Comparison of ENCODE assay signal across 8 cellular contexts in genomic region chr11:119067371-119068222, GRCh38. TPM values are rescaled to one million over a fixed set of nuclear protein-coding genes. Genes with fewer than 3 reads are reported as not detected.
DNase-seq lines count a peak whose midpoint lies in the region; TF ChIP-seq lines count a peak whose summit lies in the region.

VPS11 (plus strand) TSS chr11:119067818; CDS start chr11:119067824, 6 bp downstream.

- H3K4me2 ChIP-seq in H9 (ENCODE audit: insufficient read depth, insufficient read length, low read length), result peak within 1 kb of the TSS; percentile 83

- no peak within 1 kb of the TSS for H2BK15ac ChIP-seq in H9 (ENCODE audit: low read depth, low read length)

- H4K91ac ChIP-seq in H9 (ENCODE audit: insufficient read length, low read depth, low read length), result no peak within 1 kb of the TSS

- DNase-seq in H9 (peak; percentile 97), MG63 (peak; percentile 98), SIG-M5 treated with dmso at 0.1 percent for 504 hours (lab: John Stamatoyannopoulos, UW; ENCODE audit: unreplicated experiment) (peak; percentile 97), activated gamma-delta T cell treated with Interleukin-2 at 50 U/mL for 16 hours (peak; percentile 98), fibroblast of villous mesenchyme (ENCODE audit: low read depth) (peak; percentile 97), neural crest cell (ENCODE audit: low read depth, low spot score) (peak; percentile 91)

- H4K8ac ChIP-seq in H9 (replicated peaks; ENCODE audit: insufficient read length, low read depth, low read length), result no peak within 1 kb of the TSS

- H3K27me3 ChIP-seq in H9 (ENCODE audit: insufficient read depth, low read length) (no peaks in the 10 kb centered on the region), MG63 (no peaks in the 10 kb centered on the region), stomach smooth muscle (ENCODE audit: control insufficient read depth in 1 of 2, insufficient read depth in 2 of 2, low read length in 2 of 2) (no peaks in the 10 kb centered on the region)

- no peak within 1 kb of the TSS for H2BK120ac ChIP-seq in H9 (ENCODE audit: low read depth, low read length, poor library complexity, severe bottlenecking)

- peak within 1 kb of the TSS; percentile 96 for H3K4me3 ChIP-seq in MG63
- H3K4me3 ChIP-seq in fibroblast of villous mesenchyme (ENCODE audit: low read depth, low read length), result peak within 1 kb of the TSS; percentile 98
- peak within 1 kb of the TSS; percentile 99 to 100 for H3K4me3 ChIP-seq in stomach smooth muscle (ENCODE audit: low read length in 2 of 2)

- H4K20me1 ChIP-seq in H9 (ENCODE audit: control insufficient read depth, insufficient read depth, insufficient read length), result no peaks in the 10 kb centered on the region

- no peaks in the 10 kb centered on the region; a peak in 1 of 5 replicates for H3K9me3 Mint-ChIP-seq in H9
- H3K9me3 Mint-ChIP-seq in neural crest cell, result no peaks in the 10 kb centered on the region

- no peak within 1 kb of the TSS for H2AK5ac ChIP-seq in H9 (ENCODE audit: insufficient read length, low read length)

- H2BK12ac ChIP-seq in H9 (ENCODE audit: insufficient read length, low read depth, low read length), result no peak within 1 kb of the TSS

- H2BK20ac ChIP-seq in H9 (ENCODE audit: low read depth, low read length, poor library complexity, severe bottlenecking), result no peak within 1 kb of the TSS

- no peaks in the 10 kb centered on the region; the same call in 1 of the 2 replicates for H3K79me2 ChIP-seq in H9 (ENCODE audit: insufficient read depth, low read length)

- H3K14ac ChIP-seq in H9 (ENCODE audit: insufficient read depth, low read length), result peak within 1 kb of the TSS; percentile 54; the same call in 1 of the 2 replicates

- H3K27ac ChIP-seq in H9 (ENCODE audit: insufficient read length, low read depth, low read length) (no peak within 1 kb of the TSS), stomach smooth muscle (ENCODE audit: low read length) (peak within 1 kb of the TSS; percentile 91)

- no CpG with 5 or more reads among the region's 49 CpGs for WGBS in H9 (ENCODE audit: extremely low coverage, insufficient read length, low lambda C conversion rate)

- H3K4me1 ChIP-seq in ES-I3 (ENCODE audit: insufficient read depth, low read length) (no peaks in the 10 kb centered on the region), H9 (ENCODE audit: insufficient read depth, low read length) (no peaks in the 10 kb centered on the region), stomach smooth muscle (ENCODE audit: control insufficient read depth, insufficient read depth, low read length) (peaks cover 11% of the 10 kb centered on the region)

- H4K5ac ChIP-seq in H9 (ENCODE audit: insufficient read length, low read depth, low read length), result no peak within 1 kb of the TSS

- TF ChIP-seq CTCF in H9 (conservative IDR thresholded peaks at IDR 0.05), result no peak
- no peak for TF ChIP-seq CTCF in fibroblast of villous mesenchyme (IDR thresholded peaks at IDR 0.05; ENCODE audit: insufficient read depth, low read depth, low read length)
- no peak for TF ChIP-seq CTCF in neural crest cell (conservative IDR thresholded peaks at IDR 0.05)

- peaks cover 7% of the 10 kb centered on the region for H3K23me2 ChIP-seq in H9 (ENCODE audit: insufficient read length, low read depth, low read length, poor library complexity, severe bottlenecking)

- no peak within 1 kb of the TSS for H2BK5ac ChIP-seq in H9 (ENCODE audit: insufficient read length, low read length)

- H3K36me3 ChIP-seq in ES-I3 (ENCODE audit: insufficient read depth, low read length) (no peaks in the 10 kb centered on the region), MG63 (peaks cover 13% of the 10 kb centered on the region), stomach smooth muscle (ENCODE audit: control insufficient read depth in 2 of 2, insufficient read depth in 2 of 2, low read length in 2 of 2) (peaks cover 6 to 19% of the 10 kb centered on the region in 2 donors)

- no peak within 1 kb of the TSS for H3T11ph ChIP-seq in H9 (ENCODE audit: low read length)

- no peak within 1 kb of the TSS for H3K56ac ChIP-seq in H9 (ENCODE audit: insufficient read length, low read depth, low read length)

- H3K9me3 ChIP-seq in ES-I3 (ENCODE audit: control insufficient read depth, insufficient read depth, low read length), result no peaks in the 10 kb centered on the region
- no peaks in the 10 kb centered on the region for H3K9me3 ChIP-seq in H9 (ENCODE audit: control insufficient read depth, low read depth, low read length)
- H3K9me3 ChIP-seq in MG63, result no peaks in the 10 kb centered on the region
- H3K9me3 ChIP-seq in stomach smooth muscle (ENCODE audit: control insufficient read depth in 2 of 2, low read length in 2 of 2), result no peaks in the 10 kb centered on the region

- no peak within 1 kb of the TSS for H3K23ac ChIP-seq in H9 (ENCODE audit: insufficient read length, low read depth, low read length)

- H3K9ac ChIP-seq in ES-I3 (ENCODE audit: low read depth, low read length), result peak within 1 kb of the TSS; percentile 82
- peak within 1 kb of the TSS; percentile 97 for H3K9ac ChIP-seq in H9 (ENCODE audit: extremely low read depth, insufficient read length, low read length)
- H3K9ac ChIP-seq in stomach smooth muscle (ENCODE audit: low read length in 2 of 2), result peak within 1 kb of the TSS; percentile 97 to 98

- H3K4me1 Mint-ChIP-seq in H9 (peaks cover 7 to 10% of the 10 kb centered on the region in 2 experiments), neural crest cell (peaks cover 29% of the 10 kb centered on the region)

- peaks cover 7 to 24% (median 21%) of the 10 kb centered on the region in 3 experiments; a peak in 6 of 7 replicates for H3K36me3 Mint-ChIP-seq in H9 (ENCODE audit: insufficient read depth in 1 of 3, low read depth in 3 of 3)
- no peaks in the 10 kb centered on the region for H3K36me3 Mint-ChIP-seq in neural crest cell (ENCODE audit: low read depth)

- H2AFZ ChIP-seq in H9 (ENCODE audit: low read length), result no peak within 1 kb of the TSS

- H3K27ac Mint-ChIP-seq in H9 (peak within 1 kb of the TSS; percentile 84 to 97 (median 97)), neural crest cell (ENCODE audit: unreplicated experiment) (peak within 1 kb of the TSS; percentile 93)

- H3K27me3 Mint-ChIP-seq in H9 (ENCODE audit: low read depth) (no peaks in the 10 kb centered on the region), neural crest cell (ENCODE audit: low read depth) (no peaks in the 10 kb centered on the region)

- H3K4me3 Mint-ChIP-seq in H9 (peak within 1 kb of the TSS; percentile 95 to 97), neural crest cell (peak within 1 kb of the TSS; percentile 95)

- no peak within 1 kb of the TSS for H3K18ac ChIP-seq in H9 (ENCODE audit: insufficient read length, low read depth, low read length)

- peaks cover 5% of the 10 kb centered on the region for H3K79me1 ChIP-seq in H9 (ENCODE audit: insufficient read depth, low read depth, low read length, poor library complexity, severe bottlenecking)

- no peak within 1 kb of the TSS for H3K4ac ChIP-seq in H9 (ENCODE audit: low read depth, low read length)

RNA-seq across cellular contexts. Expression of gene VPS11, which starts in this region (rescaled TPM):
- total RNA-seq in H9 (2021), result 17.5 and 18.6 TPM in 2 replicates
- total RNA-seq in MG63 (2014; rRNA removed; shearing (Covaris generic); ENCODE audit: low replicate concordance), result 9.1 and 14.2 TPM in 2 replicates
- total RNA-seq in fibroblast of villous mesenchyme, result 24.2 and 24.6 TPM in 2 replicates
- 30.6 and 35.4 TPM in 2 replicates for total RNA-seq in neural crest cell
